In the genomic region with DNA sequence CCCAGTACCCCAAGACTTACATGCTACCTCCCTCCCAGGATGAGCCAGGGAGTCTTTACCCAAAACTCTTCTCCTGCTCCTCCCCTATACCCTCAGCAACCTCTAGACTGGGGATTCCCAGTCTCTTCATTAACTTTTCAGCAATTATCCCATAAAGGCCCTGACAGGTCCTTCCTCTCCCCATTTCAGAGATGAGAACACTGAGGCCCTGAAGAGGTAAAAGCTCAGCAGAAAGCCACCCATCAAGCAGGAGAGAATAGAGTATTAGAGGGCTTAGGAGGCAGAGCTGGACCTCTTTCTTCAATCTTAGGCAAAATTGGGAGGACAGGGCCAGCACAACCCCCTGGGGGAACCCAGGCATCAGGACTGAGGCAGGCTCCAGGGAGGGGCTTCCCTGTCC, we compare ENCODE assay signal across 1 cellular context.
TF ChIP-seq lines count a peak whose summit lies in the region.

No MANE protein-coding gene starts in this region.

TF ChIP-seq in HEK293, 187 proteins besides CTCF, POLR2A, EP300 and RAD21 (continued from another document):
- TF ChIP-seq, protein P1, sequence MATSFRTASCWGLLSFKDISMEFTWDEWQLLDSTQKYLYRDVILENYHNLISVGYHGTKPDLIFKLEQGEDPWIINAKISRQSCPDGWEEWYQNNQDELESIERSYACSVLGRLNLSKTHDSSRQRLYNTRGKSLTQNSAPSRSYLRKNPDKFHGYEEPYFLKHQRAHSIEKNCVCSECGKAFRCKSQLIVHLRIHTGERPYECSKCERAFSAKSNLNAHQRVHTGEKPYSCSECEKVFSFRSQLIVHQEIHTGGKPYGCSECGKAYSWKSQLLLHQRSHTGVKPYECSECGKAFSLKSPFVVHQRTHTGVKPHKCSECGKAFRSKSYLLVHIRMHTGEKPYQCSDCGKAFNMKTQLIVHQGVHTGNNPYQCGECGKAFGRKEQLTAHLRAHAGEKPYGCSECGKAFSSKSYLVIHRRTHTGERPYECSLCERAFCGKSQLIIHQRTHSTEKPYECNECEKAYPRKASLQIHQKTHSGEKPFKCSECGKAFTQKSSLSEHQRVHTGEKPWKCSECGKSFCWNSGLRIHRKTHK (tag by site-specific recombination; IDR thresholded peaks at IDR 0.05), result no peak
